Comparison of ENCODE assay signal across 15 cellular contexts in the genomic region with DNA sequence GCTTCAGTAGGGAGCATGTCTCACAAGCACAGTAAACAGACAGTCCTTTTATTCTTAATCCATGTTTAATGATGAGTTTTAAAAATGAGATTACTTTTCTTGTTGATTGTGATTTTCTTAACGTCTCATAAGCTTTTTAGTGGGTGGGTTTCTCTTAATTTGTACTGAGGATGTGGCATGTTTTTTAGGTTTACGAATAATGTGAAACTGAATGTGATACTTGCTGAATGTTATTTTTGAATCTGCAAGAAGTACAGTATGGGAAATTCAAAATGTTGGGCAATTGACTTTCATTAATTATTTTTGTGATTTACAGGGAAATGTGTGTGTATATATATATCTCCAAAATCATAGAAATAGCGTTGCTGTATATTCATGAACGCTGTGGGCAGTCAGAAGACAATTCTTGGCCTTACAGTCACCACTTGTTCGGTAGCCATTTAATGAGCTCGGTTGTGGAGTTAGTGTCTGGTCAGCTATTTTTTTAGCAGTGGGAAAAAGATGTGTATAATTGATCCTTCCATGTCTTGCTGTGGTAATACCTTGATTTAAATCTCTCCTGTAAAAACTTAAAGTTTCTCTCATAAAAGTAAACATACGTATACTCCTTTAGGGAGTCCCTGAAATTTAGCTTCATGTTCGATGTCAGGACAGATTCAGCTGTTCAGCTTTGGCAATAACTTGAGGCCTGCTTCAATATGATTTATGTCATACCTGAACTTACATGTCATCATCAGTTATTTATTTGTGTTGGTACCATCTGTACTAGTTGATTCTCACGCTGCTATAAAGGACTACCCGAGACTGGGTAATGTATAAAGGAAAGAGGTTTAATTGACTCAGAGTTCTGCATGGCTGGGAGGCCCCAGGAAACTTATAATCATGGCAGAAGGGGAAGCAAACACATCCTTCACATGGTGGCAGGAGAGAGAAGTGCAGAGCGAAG. TPM values are rescaled to one million over a fixed set of nuclear protein-coding genes. Genes with fewer than 3 reads are reported as not detected.
DNase-seq lines count a peak whose midpoint lies in the region; ATAC-seq, FAIRE-seq and TF ChIP-seq lines count a peak whose summit lies in the region.
"Had no signal": no experiment of that assay in that cellular context is flagged by ENCODE, and none has a peak within 500 bp of the region (broad histone marks: within the 10 kb centered on the region; RNA-seq: fewer than 3 reads in every experiment).

No MANE protein-coding gene starts in this region.

- no peak overlapping the region for H3K9ac ChIP-seq in GM12878 (ENCODE audit: control insufficient read depth, insufficient read depth, low read length)

- no peak for TF ChIP-seq RAD21 in GM12878 (IDR thresholded peaks at IDR 0.05; ENCODE audit: insufficient read depth, low read depth, low read length)

- peak; percentile 51 for ATAC-seq in GM19452 (IDR thresholded peaks at IDR 0.05; ENCODE audit: unreplicated experiment)
- peak; percentile 55 for ATAC-seq in HG03095 (IDR thresholded peaks at IDR 0.05; ENCODE audit: unreplicated experiment)
- peak; percentile 65 for ATAC-seq in GM12878
- ATAC-seq in upper lobe of right lung = no peak
- ATAC-seq: stimulated activated memory B cell treated with anti-CD40 and anti-IgM and Interleukin-4, amounts not matched to agents 10 μg/mL and 1 μg/mL and 100 μg/mL, for 72 hours had no signal

- H3K4me1 ChIP-seq in GM12878 (ENCODE audit: control insufficient read depth, insufficient read depth, low read length) = peaks cover 14% of the 10 kb centered on the region
- peaks cover 6% of the 10 kb centered on the region for H3K4me1 ChIP-seq in upper lobe of right lung

- no peak for TF ChIP-seq POLR2A in GM12878 (IDR thresholded peaks at IDR 0.05; ENCODE audit: low read depth, low read length)

- no peak for TF ChIP-seq EP300 in GM12878 (IDR thresholded peaks at IDR 0.05; ENCODE audit: borderline replicate concordance in 1 of 2, control insufficient read depth in 1 of 2, low read depth in 2 of 2, low read length in 2 of 2)

- RAD21 ChIA-PET in GM12878 (lab: Charles Lee; ENCODE audit: unreplicated experiment) = no interaction called here

- CTCF ChIA-PET in GM12878 (lab: Yijun Ruan, JAX) = no interaction called here

- in situ Hi-C loops in GM12878 (cut with MboI) = no loop called here

- H2AFZ ChIP-seq in GM12878 (ENCODE audit: control insufficient read depth, low read depth, low read length) = no peak overlapping the region; the same call in none of the 2 replicates

- SMC1A ChIA-PET in GM12878 (lab: Charles Lee; ENCODE audit: uncharacterized antibody, unreplicated experiment) = interaction anchor here (1.2 to 1.8 kb wide), 2 partner anchors 13 to 18 kb away, joined by 4 read pairs; no protein-coding TSS in a partner anchor

- POLR2A ChIA-PET in GM12878 (lab: Charles Lee) = interaction anchor here (1.5 kb wide), 1 partner anchor 14 kb away, joined by 3 read pairs; no protein-coding TSS in a partner anchor

- no peak for DNase-seq in GM18507 (ENCODE audit: extremely low spot score, insufficient read length, low read depth)
- DNase-seq in GM12878 (ENCODE audit: low read depth, low spot score) = no peak
- DNase-seq in HK-2 (ENCODE audit: unreplicated experiment) = no peak
- no peak for DNase-seq in NCI-H128 (lab: John Stamatoyannopoulos, UW; ENCODE audit: unreplicated experiment)
- DNase-seq in upper lobe of right lung = no peak
- DNase-seq: activated CD4-positive, alpha-beta T cell treated with anti-CD3 and anti-CD28 coated beads, Interleukin-2, amount 50 U/mL, for 1 hour; activated naive CD4-positive, alpha-beta T cell; effector memory CD4-positive, alpha-beta T cell; NCI-H2081 treated with DMSO at 0.1 percent for 48 hours; NCI-H82; stimulated activated CD4-positive, alpha-beta T cell treated with anti-CD3 and anti-CD28 coated beads, Interleukin-4, amount 100 ng/mL, for 4 hours had no signal

- no TSS peak for BruUV-seq in GM12878 (replicated peaks; lab: Mats Ljungman, UMichigan)

- peak overlapping the region; percentile 86 for H3K4me2 ChIP-seq in GM12878 (ENCODE audit: control insufficient read depth, insufficient read depth)

- H3K4me3 ChIP-seq in GM12878 (no peak overlapping the region; the same call in 1 of the 2 replicates), upper lobe of right lung (no peak overlapping the region)
- H3K4me3 ChIP-seq: cardiac muscle cell had no signal

- FAIRE-seq in GM18507 (lab: Jason Lieb, UNC) (peak; percentile 24), GM12878 (lab: Jason Lieb, UNC) (no peak)

- no peaks in the 10 kb centered on the region for H4K20me1 ChIP-seq in GM12878 (ENCODE audit: control insufficient read depth, insufficient read depth)

- H3K36me3 ChIP-seq in GM12878 (ENCODE audit: control insufficient read depth in 2 of 2, insufficient read depth in 2 of 2, low read length in 1 of 2) = peaks cover 0 to 3% of the 10 kb centered on the region in 2 experiments; a peak in 2 of 4 replicates
- peaks cover 49% of the 10 kb centered on the region for H3K36me3 ChIP-seq in upper lobe of right lung

- intact Hi-C loops in GM12878 (cut with micrococcal nuclease; ENCODE audit: unreplicated experiment) (no loop called here), upper lobe of right lung (cut with DNase I) (no loop called here)

- TF ChIP-seq CTCF in GM12878 (IDR thresholded peaks at IDR 0.05 in 2 of 3, conservative IDR thresholded peaks at IDR 0.05 in 1 of 3; ENCODE audit: control insufficient read depth in 2 of 3, extremely low read depth in 1 of 3, insufficient read depth in 1 of 3, low read depth in 3 of 3, low read length in 3 of 3) (no peak), upper lobe of right lung (IDR thresholded peaks at IDR 0.05) (no peak)

- 68% methylated on average over 11 of the region's 11 CpGs for WGBS in GM12878 (ENCODE audit: insufficient coverage, insufficient replicate concordance, low lambda C conversion rate, missing lambda C conversion rate)

- peak overlapping the region; percentile 62 for H3K27ac ChIP-seq in GM12878 (ENCODE audit: control insufficient read depth, insufficient read depth)
- H3K27ac ChIP-seq in upper lobe of right lung = no peak overlapping the region
- H3K27ac ChIP-seq: cardiac muscle cell had no signal

- H3K9me3 ChIP-seq in GM12878 (replicated peaks; ENCODE audit: control insufficient read depth, insufficient read depth, low read length) = no peaks in the 10 kb centered on the region
- no peaks in the 10 kb centered on the region for H3K9me3 ChIP-seq in upper lobe of right lung

- H3K79me2 ChIP-seq in GM12878 (ENCODE audit: control insufficient read depth, insufficient read depth, low read length) = peaks cover 31% of the 10 kb centered on the region

- H3K27me3 ChIP-seq in GM12878 (replicated peaks in 1 of 2; ENCODE audit: control insufficient read depth in 2 of 2, insufficient read depth in 2 of 2, low read length in 1 of 2) (no peaks in the 10 kb centered on the region), upper lobe of right lung (no peaks in the 10 kb centered on the region)
- H3K27me3 ChIP-seq: cardiac muscle cell had no signal

TF ChIP-seq in GM12878, 131 proteins besides CTCF, POLR2A, EP300 and RAD21 (continues in another document):
- TF ChIP-seq PAX5 (IDR thresholded peaks at IDR 0.05; ENCODE audit: borderline replicate concordance, low read depth, low read length) (no peak), NR2C2 (IDR thresholded peaks at IDR 0.05; ENCODE audit: borderline replicate concordance, control insufficient read depth, insufficient read length, low read depth) (no peak), CBX3 (IDR thresholded peaks at IDR 0.05; ENCODE audit: borderline replicate concordance, low read depth) (no peak), TCF7 (IDR thresholded peaks at IDR 0.05; ENCODE audit: borderline replicate concordance) (no peak), MLLT1 (IDR thresholded peaks at IDR 0.05) (no peak), HDAC6 (IDR thresholded peaks at IDR 0.05; ENCODE audit: unreplicated experiment) (no peak), PML (IDR thresholded peaks at IDR 0.05; ENCODE audit: low read length) (no peak), POLR2AphosphoS2 (IDR thresholded peaks at IDR 0.05; ENCODE audit: low read depth, low read length) (no peak), ZZZ3 (IDR thresholded peaks at IDR 0.05; ENCODE audit: control insufficient read depth, insufficient read length, low read depth) (no peak)
- TF ChIP-seq, protein P1, sequence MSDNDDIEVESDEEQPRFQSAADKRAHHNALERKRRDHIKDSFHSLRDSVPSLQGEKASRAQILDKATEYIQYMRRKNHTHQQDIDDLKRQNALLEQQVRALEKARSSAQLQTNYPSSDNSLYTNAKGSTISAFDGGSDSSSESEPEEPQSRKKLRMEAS (IDR thresholded peaks at IDR 0.05; ENCODE audit: low read depth, low read length) = no peak

RNA-seq across cellular contexts. Expression of gene ICE1, which starts 15.0 kb away (rescaled TPM):
- 67.5 and 70.9 TPM in 2 replicates for total RNA-seq in GM12878 (2013; cell fraction: nucleolus; rRNA removed)
- 18.8 and 22.2 TPM in 2 replicates for total RNA-seq in GM12878 (2014; rRNA removed)
- 31.4 and 32.5 TPM in 2 replicates for total RNA-seq in GM12878 (2014; rRNA removed; fragmentation: Illumina TruSeq; extraction: Trizol)
- 24.4 and 26.9 TPM in 2 replicates for total RNA-seq in GM12878 (2021)
- polyA plus RNA-seq in GM12878 (2011; ENCODE audit: low read depth) = 6.3 TPM
- 16.1 and 22.0 TPM in 2 replicates for polyA plus RNA-seq in GM12878 (2011; rRNA removed)
- polyA plus RNA-seq in GM12878 (2011; cell fraction: cytosol; rRNA removed) = 8.8 and 9.3 TPM in 2 replicates
- polyA plus RNA-seq in GM12878 (2011; cell fraction: nucleus; rRNA removed) = 22.5 and 23.0 TPM in 2 replicates
- 8.3 and 10.2 TPM in 2 replicates for polyA plus RNA-seq in GM12878 (2012)
- 27.9 and 31.6 TPM in 2 replicates for polyA plus RNA-seq in GM12878 (2014; fragmentation: Illumina TruSeq; extraction: Trizol)
- 1 to 10 TPM; 3.8 to 5.5 TPM for polyA plus RNA-seq in GM12878 (2014; fragmentation: Nextera tagmentation; extraction: Ambion mirVana)
- polyA plus RNA-seq in GM12878 (2014; rRNA removed) = 17.1 and 17.4 TPM in 2 replicates
- polyA plus RNA-seq in GM12878 (2016; fragmentation: Nextera tagmentation; extraction: Ambion mirVana) = 10 to 100 TPM; 19.0 to 20.3 TPM
- polyA minus RNA-seq in GM12878 (2011; rRNA and poly(A)+ RNA removed) = 32.2 and 34.7 TPM in 2 replicates
- polyA minus RNA-seq in GM12878 (2011; cell fraction: cytosol; rRNA and poly(A)+ RNA removed) = 9.4 and 13.0 TPM in 2 replicates
- 36.1 and 53.6 TPM in 2 replicates for polyA minus RNA-seq in GM12878 (2011; cell fraction: nucleus; rRNA and poly(A)+ RNA removed)
- 28.5 TPM for total RNA-seq in upper lobe of right lung
